In genomic region chr4:130293692-130294091, GRCh38 we compare ENCODE assay signal across 26 cellular contexts.
"Had no signal": no experiment of that assay in that cellular context is flagged by ENCODE, and none has a peak within 500 bp of the region (broad histone marks: within the 10 kb centered on the region; RNA-seq: fewer than 3 reads in every experiment).

No MANE protein-coding gene starts in this region.

- H3K27me3 ChIP-seq: neutrophil, pancreas, right lobe of liver, sigmoid colon, stomach, thyroid gland, tibial nerve, upper lobe of left lung, vagina had no signal

- H3K9me3 ChIP-seq: neutrophil, pancreas, prostate gland, right lobe of liver, sigmoid colon, stomach, thoracic aorta, thyroid gland, tibial nerve, upper lobe of left lung, vagina had no signal

- H3K27ac ChIP-seq: neutrophil, pancreas, prostate gland, right lobe of liver, sigmoid colon, stomach, thoracic aorta, thyroid gland, tibial nerve, upper lobe of left lung, vagina had no signal

- ATAC-seq: naive thymus-derived CD8-positive, alpha-beta T cell; natural killer cell treated with Interleukin-12 subunit alpha and Interleukin-12 subunit beta and Interleukin-15 and Interleukin-18, amount 100 ng/mL, for 72 hours; pancreas; right cardiac atrium; right lobe of liver; stimulated activated effector memory CD8-positive, alpha-beta T cell treated with anti-CD3 and anti-CD28 coated beads, Interleukin-12 subunit alpha, Interleukin-12 subunit beta, amount 100 ng/mL, for 72 hours; stimulated activated naive B cell treated with anti-CD40 and anti-IgM and Interleukin-4, amounts not matched to agents 10 μg/mL and 1 μg/mL and 100 μg/mL, for 72 hours had no signal

- H3K4me3 ChIP-seq: pancreas, prostate gland, right lobe of liver, sigmoid colon, stomach, thoracic aorta, thyroid gland, tibial nerve, upper lobe of left lung, vagina had no signal

- H3K36me3 ChIP-seq: neutrophil, pancreas, prostate gland, right lobe of liver, sigmoid colon, stomach, thoracic aorta, thyroid gland, tibial nerve, upper lobe of left lung, vagina had no signal

- H3K4me1 ChIP-seq: pancreas, prostate gland, right lobe of liver, sigmoid colon, stomach, thyroid gland, tibial nerve, upper lobe of left lung, vagina had no signal

- DNase-seq: naive thymus-derived CD8-positive, alpha-beta T cell; nephron progenitor cell; nucleus accumbens; pancreas; right cardiac atrium; right lobe of liver; sigmoid colon; small intestine; stimulated activated CD4-positive, alpha-beta T cell treated with anti-CD3 and anti-CD28 coated beads, Interleukin-15, amount 100 ng/mL, for 24 hours; stimulated activated CD4-positive, alpha-beta T cell treated with anti-CD3 and anti-CD28 coated beads, Interleukin-2, amount 100 ng/mL, for 24 hours; stimulated activated CD4-positive, alpha-beta T cell treated with anti-CD3 and anti-CD28 coated beads, Interleukin-2, amount 100 ng/mL, for 48 hours; stimulated activated CD4-positive, alpha-beta T cell treated with anti-CD3 and anti-CD28 coated beads, Interleukin-4, amount 100 ng/mL, for 24 hours; stimulated activated naive B cell treated with anti-CD40 and anti-IgM and Interleukin-4, amounts not matched to agents 10 μg/mL and 1 μg/mL and 100 μg/mL, for 72 hours; stimulated activated naive CD4-positive, alpha-beta T cell treated with Interleukin-2 at 50 U/mL for 16 hours; stomach; thyroid gland; trophoblast cell; upper lobe of left lung had no signal

- FAIRE-seq: pancreas, urothelium cell line had no signal
